Comparison of ENCODE assay signal across 19 cellular contexts in genomic region chr13:21164631-21165030, GRCh38. TPM values are rescaled to one million over a fixed set of nuclear protein-coding genes. Genes with fewer than 3 reads are reported as not detected.
"Had no signal": no experiment of that assay in that cellular context is flagged by ENCODE, and none has a peak within 500 bp of the region (broad histone marks: within the 10 kb centered on the region; RNA-seq: fewer than 3 reads in every experiment).

No MANE protein-coding gene starts in this region.

- H3K4me1 ChIP-seq: left lung, stomach, testis had no signal

- ATAC-seq: activated CD4-positive, CD25-positive, alpha-beta regulatory T cell treated with anti-CD3 and anti-CD28 coated beads, Interleukin-2, amount 50 U/mL, for 24 hours; effector memory CD8-positive, alpha-beta T cell; left lung; naive thymus-derived CD4-positive, alpha-beta T cell had no signal

- H3K4me3 Mint-ChIP-seq: activated naive CD8-positive, alpha-beta T cell treated with anti-CD3 and anti-CD28 coated beads, Interleukin-2, amount 10 ng/mL, durations not matched to agents 7 days and 5 days; dendritic cell treated with granulocyte-macrophage colony-stimulating factor and Interleukin-4, amounts not matched to agents 40 ng/mL and 50 ng/mL, for 4 days; effector memory CD8-positive, alpha-beta T cell; naive thymus-derived CD4-positive, alpha-beta T cell; T-helper 2 cell treated with Interferon-gamma antibody and Interleukin-4, amounts not matched to agents 5 μg/mL and 100 μg/mL, for 36 hours had no signal

- DNase-seq: activated naive CD4-positive, alpha-beta T cell; activated naive CD8-positive, alpha-beta T cell treated with anti-CD3 and anti-CD28 coated beads, Interleukin-2, amount 10 ng/mL, durations not matched to agents 7 days and 5 days; anterior cingulate cortex; brain microvascular endothelial cell; cerebellar nuclear complex; effector memory CD8-positive, alpha-beta T cell; erythroblast; hippocampal formation; kidney; left lung; naive thymus-derived CD4-positive, alpha-beta T cell; retina; stimulated activated CD4-positive, alpha-beta T cell treated with anti-CD3 and anti-CD28 coated beads, Interleukin-12 subunit alpha, Interleukin-12 subunit beta, amount 100 ng/mL, for 4 hours; stimulated activated CD4-positive, alpha-beta T cell treated with anti-CD3 and anti-CD28 coated beads, Interleukin-2, amount 100 ng/mL, for 24 hours; stomach; testis had no signal

- H3K9me3 ChIP-seq: left lung, stomach, testis had no signal

- H3K4me3 ChIP-seq: left lung, stomach, testis had no signal

- H3K9me3 Mint-ChIP-seq: activated naive CD8-positive, alpha-beta T cell treated with anti-CD3 and anti-CD28 coated beads, Interleukin-2, amount 10 ng/mL, durations not matched to agents 7 days and 5 days; dendritic cell treated with granulocyte-macrophage colony-stimulating factor and Interleukin-4, amounts not matched to agents 40 ng/mL and 50 ng/mL, for 4 days; effector memory CD8-positive, alpha-beta T cell; naive thymus-derived CD4-positive, alpha-beta T cell; T-helper 2 cell treated with Interferon-gamma antibody and Interleukin-4, amounts not matched to agents 5 μg/mL and 100 μg/mL, for 36 hours had no signal

- H3K36me3 ChIP-seq: brain microvascular endothelial cell, left lung, stomach had no signal

- H3K27me3 Mint-ChIP-seq: activated naive CD8-positive, alpha-beta T cell treated with anti-CD3 and anti-CD28 coated beads, Interleukin-2, amount 10 ng/mL, durations not matched to agents 7 days and 5 days; dendritic cell treated with granulocyte-macrophage colony-stimulating factor and Interleukin-4, amounts not matched to agents 40 ng/mL and 50 ng/mL, for 4 days; effector memory CD8-positive, alpha-beta T cell; naive thymus-derived CD4-positive, alpha-beta T cell had no signal

- H3K27me3 ChIP-seq: brain microvascular endothelial cell, left lung, stomach, testis had no signal

- H3K27ac ChIP-seq: brain microvascular endothelial cell, left lung, stomach, testis had no signal

- H3K27ac Mint-ChIP-seq: activated naive CD8-positive, alpha-beta T cell treated with anti-CD3 and anti-CD28 coated beads, Interleukin-2, amount 10 ng/mL, durations not matched to agents 7 days and 5 days; dendritic cell treated with granulocyte-macrophage colony-stimulating factor and Interleukin-4, amounts not matched to agents 40 ng/mL and 50 ng/mL, for 4 days; effector memory CD8-positive, alpha-beta T cell; naive thymus-derived CD4-positive, alpha-beta T cell; T-helper 2 cell treated with Interferon-gamma antibody and Interleukin-4, amounts not matched to agents 5 μg/mL and 100 μg/mL, for 36 hours had no signal

RNA-seq across cellular contexts. Expression of gene SKA3, which starts 11.7 kb away (rescaled TPM):
- polyA plus RNA-seq: naive thymus-derived CD4-positive, alpha-beta T cell had no signal
